In the genomic region with DNA sequence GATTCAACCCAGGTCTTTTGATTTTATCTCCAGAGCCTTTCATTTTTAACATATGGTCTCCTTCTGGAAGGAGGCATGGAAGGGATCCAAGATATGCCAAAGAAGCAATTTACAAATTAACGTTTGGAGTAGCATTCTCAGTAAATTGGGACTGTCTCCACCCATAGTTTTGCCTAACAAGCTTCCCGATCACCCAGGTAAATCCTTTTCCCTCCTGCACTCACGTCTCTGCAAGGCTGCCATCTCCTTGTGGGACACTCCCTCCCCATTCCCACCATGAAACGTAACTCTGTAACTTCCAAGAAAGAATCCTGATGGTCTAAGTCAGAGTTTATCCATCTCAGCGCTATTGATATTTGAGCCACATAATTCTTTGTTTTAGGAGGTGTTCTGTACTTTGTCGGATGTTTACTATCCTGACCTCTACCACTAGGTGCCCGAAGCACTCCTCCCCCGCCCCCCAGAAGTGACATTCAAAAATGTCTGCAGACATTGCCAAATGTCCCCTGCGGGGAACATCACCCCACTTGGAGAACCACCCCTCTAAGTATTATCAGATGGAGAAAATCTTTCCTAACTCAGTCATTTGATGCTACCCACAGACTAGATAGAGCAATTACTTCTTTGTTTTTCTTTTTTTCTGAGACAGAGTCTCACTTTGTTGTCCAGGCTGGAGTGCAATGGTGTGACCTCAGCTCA, we compare ENCODE assay signal across 1 cellular context.
TF ChIP-seq lines count a peak whose summit lies in the region.

No MANE protein-coding gene starts in this region.

TF ChIP-seq in H1, 55 proteins besides CTCF, POLR2A, EP300 and RAD21:
- TF ChIP-seq GABPA (IDR thresholded peaks at IDR 0.05; ENCODE audit: borderline replicate concordance, insufficient read depth, low read length) (no peak), NRF1 (IDR thresholded peaks at IDR 0.05; ENCODE audit: low read depth, low read length) (no peak), TEAD4 (IDR thresholded peaks at IDR 0.05; ENCODE audit: low read depth, low read length) (no peak), EGR1 (IDR thresholded peaks at IDR 0.05; ENCODE audit: borderline replicate concordance, low read depth, low read length) (no peak), CHD1 (IDR thresholded peaks at IDR 0.05; ENCODE audit: low read depth, low read length) (no peak), TAF7 (optimal IDR thresholded peaks at IDR 0.05; ENCODE audit: borderline replicate concordance, low read depth, low read length) (no peak), MAFK (IDR thresholded peaks at IDR 0.05; ENCODE audit: low read depth, low read length) (no peak), E2F6 (IDR thresholded peaks at IDR 0.05) (no peak), TCF12 (IDR thresholded peaks at IDR 0.05; ENCODE audit: low read depth, low read length) (no peak), KDM4A (IDR thresholded peaks at IDR 0.05; ENCODE audit: low read depth, low read length, severe bottlenecking) (no peak), FOSL1 (IDR thresholded peaks at IDR 0.05; ENCODE audit: insufficient read depth, low read depth, low read length) (no peak), TBP (IDR thresholded peaks at IDR 0.05; ENCODE audit: low read depth, low read length) (no peak), MAX (IDR thresholded peaks at IDR 0.05) (no peak), JUN (IDR thresholded peaks at IDR 0.05; ENCODE audit: low read depth, low read length) (no peak)
TF ChIP-seq in H1: peak in this region for 0.
